1 cellular context compared by ENCODE assay signal in the genomic region with DNA sequence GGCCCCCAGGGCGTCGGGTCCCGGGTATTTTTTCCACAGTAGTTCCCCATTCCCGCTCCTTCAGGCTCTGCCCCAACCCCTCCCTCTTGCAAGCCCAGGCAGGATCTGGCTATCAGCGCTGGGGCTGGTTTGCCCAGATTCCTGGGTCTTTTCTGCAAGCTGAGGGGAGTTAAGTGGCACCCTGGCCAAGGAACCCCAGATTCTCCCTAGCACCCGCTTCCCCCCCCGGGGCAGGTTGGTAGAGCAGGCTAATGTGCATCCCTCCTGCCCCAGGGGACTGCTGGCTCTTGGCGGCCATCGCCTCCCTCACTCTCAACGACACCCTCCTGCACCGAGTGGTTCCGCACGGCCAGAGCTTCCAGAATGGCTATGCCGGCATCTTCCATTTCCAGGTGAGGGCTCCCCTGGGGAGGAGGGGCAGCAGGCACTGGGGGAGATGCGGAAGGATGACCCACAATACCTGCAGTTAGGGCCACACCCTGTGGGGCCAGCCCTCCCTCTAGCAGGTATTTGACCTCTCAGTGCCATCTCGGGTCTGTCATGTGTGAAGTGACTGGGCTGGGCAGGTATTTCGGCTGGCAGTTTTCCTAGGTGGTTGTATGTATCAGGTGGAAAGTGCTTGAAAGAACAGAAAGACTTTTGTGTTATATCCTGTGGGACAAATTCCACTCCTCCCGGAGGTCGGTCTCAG.
TF ChIP-seq lines count a peak whose summit lies in the region.

No MANE protein-coding gene starts in this region.

TF ChIP-seq in SK-N-SH treated with all-trans-retinoic acid at 6 μM for 48 hours, 23 proteins besides CTCF, POLR2A, EP300 and RAD21:
- TF ChIP-seq, protein P1, sequence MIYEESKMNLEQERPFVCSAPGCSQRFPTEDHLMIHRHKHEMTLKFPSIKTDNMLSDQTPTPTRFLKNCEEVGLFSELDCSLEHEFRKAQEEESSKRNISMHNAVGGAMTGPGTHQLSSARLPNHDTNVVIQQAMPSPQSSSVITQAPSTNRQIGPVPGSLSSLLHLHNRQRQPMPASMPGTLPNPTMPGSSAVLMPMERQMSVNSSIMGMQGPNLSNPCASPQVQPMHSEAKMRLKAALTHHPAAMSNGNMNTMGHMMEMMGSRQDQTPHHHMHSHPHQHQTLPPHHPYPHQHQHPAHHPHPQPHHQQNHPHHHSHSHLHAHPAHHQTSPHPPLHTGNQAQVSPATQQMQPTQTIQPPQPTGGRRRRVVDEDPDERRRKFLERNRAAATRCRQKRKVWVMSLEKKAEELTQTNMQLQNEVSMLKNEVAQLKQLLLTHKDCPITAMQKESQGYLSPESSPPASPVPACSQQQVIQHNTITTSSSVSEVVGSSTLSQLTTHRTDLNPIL (CRISPR knock-in tag; IDR thresholded peaks at IDR 0.05; ENCODE audit: low read depth): no peak
- TF ChIP-seq, protein P2, sequence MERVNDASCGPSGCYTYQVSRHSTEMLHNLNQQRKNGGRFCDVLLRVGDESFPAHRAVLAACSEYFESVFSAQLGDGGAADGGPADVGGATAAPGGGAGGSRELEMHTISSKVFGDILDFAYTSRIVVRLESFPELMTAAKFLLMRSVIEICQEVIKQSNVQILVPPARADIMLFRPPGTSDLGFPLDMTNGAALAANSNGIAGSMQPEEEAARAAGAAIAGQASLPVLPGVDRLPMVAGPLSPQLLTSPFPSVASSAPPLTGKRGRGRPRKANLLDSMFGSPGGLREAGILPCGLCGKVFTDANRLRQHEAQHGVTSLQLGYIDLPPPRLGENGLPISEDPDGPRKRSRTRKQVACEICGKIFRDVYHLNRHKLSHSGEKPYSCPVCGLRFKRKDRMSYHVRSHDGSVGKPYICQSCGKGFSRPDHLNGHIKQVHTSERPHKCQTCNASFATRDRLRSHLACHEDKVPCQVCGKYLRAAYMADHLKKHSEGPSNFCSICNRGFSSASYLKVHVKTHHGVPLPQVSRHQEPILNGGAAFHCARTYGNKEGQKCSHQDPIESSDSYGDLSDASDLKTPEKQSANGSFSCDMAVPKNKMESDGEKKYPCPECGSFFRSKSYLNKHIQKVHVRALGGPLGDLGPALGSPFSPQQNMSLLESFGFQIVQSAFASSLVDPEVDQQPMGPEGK (CRISPR knock-in tag; IDR thresholded peaks at IDR 0.05; ENCODE audit: borderline replicate concordance): no peak
- TF ChIP-seq, protein P3, sequence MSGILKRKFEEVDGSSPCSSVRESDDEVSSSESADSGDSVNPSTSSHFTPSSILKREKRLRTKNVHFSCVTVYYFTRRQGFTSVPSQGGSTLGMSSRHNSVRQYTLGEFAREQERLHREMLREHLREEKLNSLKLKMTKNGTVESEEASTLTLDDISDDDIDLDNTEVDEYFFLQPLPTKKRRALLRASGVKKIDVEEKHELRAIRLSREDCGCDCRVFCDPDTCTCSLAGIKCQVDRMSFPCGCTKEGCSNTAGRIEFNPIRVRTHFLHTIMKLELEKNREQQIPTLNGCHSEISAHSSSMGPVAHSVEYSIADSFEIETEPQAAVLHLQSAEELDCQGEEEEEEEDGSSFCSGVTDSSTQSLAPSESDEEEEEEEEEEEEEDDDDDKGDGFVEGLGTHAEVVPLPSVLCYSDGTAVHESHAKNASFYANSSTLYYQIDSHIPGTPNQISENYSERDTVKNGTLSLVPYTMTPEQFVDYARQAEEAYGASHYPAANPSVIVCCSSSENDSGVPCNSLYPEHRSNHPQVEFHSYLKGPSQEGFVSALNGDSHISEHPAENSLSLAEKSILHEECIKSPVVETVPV (CRISPR knock-in tag; IDR thresholded peaks at IDR 0.05): no peak
- TF ChIP-seq ZNF565 (CRISPR knock-in tag; conservative IDR thresholded peaks at IDR 0.05; ENCODE audit: low read depth): no peak
- no peak for TF ChIP-seq TCF4 (CRISPR knock-in tag; IDR thresholded peaks at IDR 0.05; ENCODE audit: borderline replicate concordance)
- TF ChIP-seq ISL1 (CRISPR knock-in tag; IDR thresholded peaks at IDR 0.05): no peak
- TF ChIP-seq BACH2 (CRISPR knock-in tag; IDR thresholded peaks at IDR 0.05; ENCODE audit: borderline replicate concordance): no peak
- TF ChIP-seq GLIS3 (CRISPR knock-in tag; IDR thresholded peaks at IDR 0.05): no peak
- TF ChIP-seq, protein P4, sequence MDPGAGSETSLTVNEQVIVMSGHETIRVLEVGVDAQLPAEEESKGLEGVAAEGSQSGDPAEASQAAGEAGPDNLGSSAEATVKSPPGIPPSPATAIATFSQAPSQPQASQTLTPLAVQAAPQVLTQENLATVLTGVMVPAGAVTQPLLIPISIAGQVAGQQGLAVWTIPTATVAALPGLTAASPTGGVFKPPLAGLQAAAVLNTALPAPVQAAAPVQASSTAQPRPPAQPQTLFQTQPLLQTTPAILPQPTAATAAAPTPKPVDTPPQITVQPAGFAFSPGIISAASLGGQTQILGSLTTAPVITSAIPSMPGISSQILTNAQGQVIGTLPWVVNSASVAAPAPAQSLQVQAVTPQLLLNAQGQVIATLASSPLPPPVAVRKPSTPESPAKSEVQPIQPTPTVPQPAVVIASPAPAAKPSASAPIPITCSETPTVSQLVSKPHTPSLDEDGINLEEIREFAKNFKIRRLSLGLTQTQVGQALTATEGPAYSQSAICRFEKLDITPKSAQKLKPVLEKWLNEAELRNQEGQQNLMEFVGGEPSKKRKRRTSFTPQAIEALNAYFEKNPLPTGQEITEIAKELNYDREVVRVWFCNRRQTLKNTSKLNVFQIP (CRISPR knock-in tag; IDR thresholded peaks at IDR 0.05; ENCODE audit: borderline replicate concordance, low read depth): no peak
- no peak for TF ChIP-seq TOX (CRISPR knock-in tag; IDR thresholded peaks at IDR 0.05; ENCODE audit: borderline replicate concordance)
- no peak for TF ChIP-seq ARNTL (CRISPR knock-in tag; IDR thresholded peaks at IDR 0.05; ENCODE audit: borderline replicate concordance, low read depth)
